ENCODE assay signal across 11 cellular contexts in the genomic region with DNA sequence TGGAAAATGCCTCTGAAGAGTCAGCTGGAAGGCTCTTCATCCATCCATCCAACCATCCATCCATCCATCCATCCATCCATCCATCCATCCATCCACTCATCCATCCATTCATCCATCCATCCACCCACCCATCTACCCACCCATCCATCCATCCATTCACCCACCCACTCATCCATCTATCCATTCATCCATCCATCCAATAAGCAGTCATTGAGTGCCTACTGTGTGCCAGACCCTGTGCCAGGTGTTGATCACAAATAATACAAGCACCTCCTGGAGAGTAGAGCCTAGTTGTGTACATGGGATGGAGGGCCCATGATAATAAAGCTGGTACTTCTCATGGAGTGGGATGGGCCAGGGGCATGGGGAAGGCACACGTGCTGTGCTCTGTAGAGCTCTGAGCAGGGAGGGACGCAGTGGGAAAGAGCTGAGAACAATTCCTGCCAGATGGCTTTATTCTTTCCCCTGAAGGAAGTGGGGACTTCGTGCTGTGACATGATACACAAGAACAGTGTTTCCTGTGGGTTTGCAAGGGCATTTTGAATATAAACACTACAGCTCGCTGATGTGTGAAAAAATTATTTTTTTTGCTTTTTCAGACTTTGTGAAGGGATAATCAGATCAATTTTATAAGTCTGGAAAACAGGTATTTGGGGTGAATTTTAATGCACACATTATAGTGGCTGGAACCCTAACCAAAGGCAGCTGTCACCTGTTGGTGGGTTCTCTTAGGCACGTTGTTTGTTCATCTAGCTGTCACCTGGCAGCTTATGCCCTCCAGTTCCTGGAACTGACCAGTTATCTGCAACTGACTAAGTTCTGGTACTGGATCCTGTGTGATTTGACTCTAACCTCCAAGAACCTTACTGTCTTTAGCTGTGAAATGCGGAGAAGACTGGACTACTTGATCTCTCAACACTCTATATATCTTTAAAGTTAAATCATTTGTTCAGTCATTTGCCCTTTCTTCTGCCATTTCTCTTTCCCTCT.
A peak's percentile ranks its signal among the peaks of the same experiment; 100 is the strongest.
DNase-seq lines count a peak whose midpoint lies in the region; ATAC-seq and TF ChIP-seq lines count a peak whose summit lies in the region.
"Had no signal": no experiment of that assay in that cellular context is flagged by ENCODE, and none has a peak within 500 bp of the region (broad histone marks: within the 10 kb centered on the region; RNA-seq: fewer than 3 reads in every experiment).

No MANE protein-coding gene starts in this region.

- no peak for TF ChIP-seq EP300 in stomach (IDR thresholded peaks at IDR 0.05)

- peaks cover 44% of the 10 kb centered on the region for H3K36me3 Mint-ChIP-seq in activated T-cell treated with anti-CD3 and anti-CD28 coated beads, Interleukin-2, amount 50 U/mL, for 24 hours (ENCODE audit: low read depth)
- peaks cover 0 to 17% of the 10 kb centered on the region in 2 donors for H3K36me3 Mint-ChIP-seq in activated T-cell treated with anti-CD3 and anti-CD28 coated beads, Interleukin-2, amount 50 U/mL, for 72 hours (ENCODE audit: insufficient read depth in 2 of 2)
- H3K36me3 Mint-ChIP-seq in osteocyte (ENCODE audit: unreplicated experiment), result no peaks in the 10 kb centered on the region

- no peak overlapping the region for H3K4me3 ChIP-seq in stomach
- H3K4me3 ChIP-seq: skin epidermis had no signal

- DNase-seq in activated T-cell treated with anti-CD3 and anti-CD28 coated beads, Interleukin-2, amount 50 U/mL, for 24 hours, result no peak
- no peak for DNase-seq in activated T-cell treated with anti-CD3 and anti-CD28 coated beads for 4 hours
- DNase-seq in activated T-cell treated with anti-CD3 and anti-CD28 coated beads, Interleukin-2, amount 50 U/mL, for 72 hours, result no peak
- DNase-seq in osteocyte (ENCODE audit: extremely low spot score, unreplicated experiment), result peak; percentile 38
- no peak for DNase-seq in EL
- DNase-seq in stomach, result no peak
- DNase-seq: NCI-H187, NCI-H510A treated with DMSO at 0.1 percent for 48 hours had no signal

- WGBS in stomach, 5 donors, result 60 to 69% (median 61%) methylated on average over 6 of the region's 6 CpGs

- no peak for TF ChIP-seq POLR2A in stomach (IDR thresholded peaks at IDR 0.05)

- H3K9me3 Mint-ChIP-seq in activated T-cell treated with anti-CD3 and anti-CD28 coated beads, Interleukin-2, amount 50 U/mL, for 24 hours, result no peaks in the 10 kb centered on the region
- H3K9me3 Mint-ChIP-seq in activated T-cell treated with anti-CD3 and anti-CD28 coated beads, Interleukin-2, amount 50 U/mL, for 72 hours, result peaks cover 0 to 2% of the 10 kb centered on the region in 2 donors
- no peaks in the 10 kb centered on the region for H3K9me3 Mint-ChIP-seq in osteocyte (ENCODE audit: unreplicated experiment)

- no peak for TF ChIP-seq CTCF in osteocyte (IDR thresholded peaks at IDR 0.05)
- no peak for TF ChIP-seq CTCF in stomach (IDR thresholded peaks at IDR 0.05)

- no peaks in the 10 kb centered on the region for H3K27me3 ChIP-seq in stomach

- H3K36me3 ChIP-seq in KOPT-K1 (ENCODE audit: insufficient read depth, low read length) (peaks cover 12% of the 10 kb centered on the region; the same call in 1 of the 2 replicates), stomach (no peaks in the 10 kb centered on the region)

- H3K4me1 ChIP-seq in stomach, result peaks cover 0 to 13% (median 4%) of the 10 kb centered on the region in 4 donors

- peak overlapping the region; percentile 80 for H3K27ac Mint-ChIP-seq in activated T-cell treated with anti-CD3 and anti-CD28 coated beads, Interleukin-2, amount 50 U/mL, for 24 hours
- peak overlapping the region; percentile 59 for H3K27ac Mint-ChIP-seq in activated T-cell treated with anti-CD3 and anti-CD28 coated beads, Interleukin-2, amount 50 U/mL, for 72 hours
- H3K27ac Mint-ChIP-seq in osteocyte (ENCODE audit: unreplicated experiment), result no peak overlapping the region

- ATAC-seq in activated T-cell treated with anti-CD3 and anti-CD28 coated beads, Interleukin-2, amount 50 U/mL, for 72 hours (replicated peaks in 1 of 2), result peak; percentile 43 to 74
- no peak for ATAC-seq in GM19397 (IDR thresholded peaks at IDR 0.05; ENCODE audit: unreplicated experiment)

- H3K27me3 Mint-ChIP-seq in activated T-cell treated with anti-CD3 and anti-CD28 coated beads, Interleukin-2, amount 50 U/mL, for 24 hours, result no peaks in the 10 kb centered on the region
- H3K27me3 Mint-ChIP-seq in activated T-cell treated with anti-CD3 and anti-CD28 coated beads, Interleukin-2, amount 50 U/mL, for 72 hours (ENCODE audit: low read depth), result no peaks in the 10 kb centered on the region
- no peaks in the 10 kb centered on the region for H3K27me3 Mint-ChIP-seq in osteocyte (ENCODE audit: unreplicated experiment)

- intact Hi-C loops in stomach (cut with DNase I; ENCODE audit: low total_unique reads), result no loop called here

- H3K4me1 Mint-ChIP-seq in activated T-cell treated with anti-CD3 and anti-CD28 coated beads, Interleukin-2, amount 50 U/mL, for 24 hours (ENCODE audit: low read depth), result peaks cover 62% of the 10 kb centered on the region
- peaks cover 50% of the 10 kb centered on the region for H3K4me1 Mint-ChIP-seq in activated T-cell treated with anti-CD3 and anti-CD28 coated beads, Interleukin-2, amount 50 U/mL, for 72 hours (ENCODE audit: low read depth)
- H3K4me1 Mint-ChIP-seq in osteocyte (ENCODE audit: unreplicated experiment), result no peaks in the 10 kb centered on the region

- H3K9me3 ChIP-seq in KOPT-K1 (ENCODE audit: insufficient read depth, low read length, poor library complexity, severe bottlenecking) (no peaks in the 10 kb centered on the region), stomach (no peaks in the 10 kb centered on the region)

- H3K27ac ChIP-seq in KOPT-K1 (ENCODE audit: low read depth, low read length, poor library complexity, severe bottlenecking) (peak overlapping the region; percentile 53), stomach (no peak overlapping the region)
- H3K27ac ChIP-seq: skin epidermis had no signal

- no peak overlapping the region for H3K4me3 Mint-ChIP-seq in activated T-cell treated with anti-CD3 and anti-CD28 coated beads, Interleukin-2, amount 50 U/mL, for 24 hours
- H3K4me3 Mint-ChIP-seq in activated T-cell treated with anti-CD3 and anti-CD28 coated beads, Interleukin-2, amount 50 U/mL, for 72 hours, result peak overlapping the region; percentile 42 to 55
- H3K4me3 Mint-ChIP-seq in osteocyte (ENCODE audit: unreplicated experiment), result no peak overlapping the region

Comparison
In these comparisons a context has a peak if more than half of its experiments do, and no peak if none do; other contexts are left out.
1. H3K4me3 Mint-ChIP-seq: peak in activated T-cell treated with anti-CD3 and anti-CD28 coated beads, Interleukin-2, amount 50 U/mL, for 72 hours (2 of 2); none in activated T-cell treated with anti-CD3 and anti-CD28 coated beads, Interleukin-2, amount 50 U/mL, for 24 hours (single experiment) and osteocyte (single experiment).